1 cellular context compared by ENCODE assay signal in the genomic region with DNA sequence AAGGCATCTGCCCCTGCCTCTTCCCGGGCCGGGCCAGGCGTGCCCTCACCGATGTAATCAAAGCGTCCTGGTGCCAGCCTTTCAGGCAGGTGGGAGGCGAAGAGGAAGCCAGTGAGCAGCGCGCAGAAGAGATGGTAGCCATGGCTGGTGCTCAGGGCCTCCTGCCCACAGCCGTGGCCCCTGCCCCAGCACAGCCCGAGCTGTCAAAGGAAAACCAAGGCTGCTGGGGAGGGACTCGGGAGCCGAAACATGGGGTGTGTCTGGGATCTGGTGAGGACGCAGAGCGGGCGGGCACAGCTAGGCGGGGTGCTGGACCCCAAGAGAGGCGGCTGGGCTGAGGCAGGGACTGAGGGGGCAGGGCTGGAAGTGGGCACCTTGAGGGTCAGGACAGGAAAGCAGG.
TF ChIP-seq lines count a peak whose summit lies in the region.

No MANE protein-coding gene starts in this region.

TF ChIP-seq in GM12878, 131 proteins besides CTCF, POLR2A, EP300 and RAD21:
- TF ChIP-seq, protein P1, sequence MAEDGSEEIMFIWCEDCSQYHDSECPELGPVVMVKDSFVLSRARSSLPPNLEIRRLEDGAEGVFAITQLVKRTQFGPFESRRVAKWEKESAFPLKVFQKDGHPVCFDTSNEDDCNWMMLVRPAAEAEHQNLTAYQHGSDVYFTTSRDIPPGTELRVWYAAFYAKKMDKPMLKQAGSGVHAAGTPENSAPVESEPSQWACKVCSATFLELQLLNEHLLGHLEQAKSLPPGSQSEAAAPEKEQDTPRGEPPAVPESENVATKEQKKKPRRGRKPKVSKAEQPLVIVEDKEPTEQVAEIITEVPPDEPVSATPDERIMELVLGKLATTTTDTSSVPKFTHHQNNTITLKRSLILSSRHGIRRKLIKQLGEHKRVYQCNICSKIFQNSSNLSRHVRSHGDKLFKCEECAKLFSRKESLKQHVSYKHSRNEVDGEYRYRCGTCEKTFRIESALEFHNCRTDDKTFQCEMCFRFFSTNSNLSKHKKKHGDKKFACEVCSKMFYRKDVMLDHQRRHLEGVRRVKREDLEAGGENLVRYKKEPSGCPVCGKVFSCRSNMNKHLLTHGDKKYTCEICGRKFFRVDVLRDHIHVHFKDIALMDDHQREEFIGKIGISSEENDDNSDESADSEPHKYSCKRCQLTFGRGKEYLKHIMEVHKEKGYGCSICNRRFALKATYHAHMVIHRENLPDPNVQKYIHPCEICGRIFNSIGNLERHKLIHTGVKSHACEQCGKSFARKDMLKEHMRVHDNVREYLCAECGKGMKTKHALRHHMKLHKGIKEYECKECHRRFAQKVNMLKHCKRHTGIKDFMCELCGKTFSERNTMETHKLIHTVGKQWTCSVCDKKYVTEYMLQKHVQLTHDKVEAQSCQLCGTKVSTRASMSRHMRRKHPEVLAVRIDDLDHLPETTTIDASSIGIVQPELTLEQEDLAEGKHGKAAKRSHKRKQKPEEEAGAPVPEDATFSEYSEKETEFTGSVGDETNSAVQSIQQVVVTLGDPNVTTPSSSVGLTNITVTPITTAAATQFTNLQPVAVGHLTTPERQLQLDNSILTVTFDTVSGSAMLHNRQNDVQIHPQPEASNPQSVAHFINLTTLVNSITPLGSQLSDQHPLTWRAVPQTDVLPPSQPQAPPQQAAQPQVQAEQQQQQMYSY (CRISPR knock-in tag; IDR thresholded peaks at IDR 0.05), result no peak
- TF ChIP-seq E2F8 (IDR thresholded peaks at IDR 0.05; ENCODE audit: low read depth, partially characterized antibody) (no peak), SREBF2 (IDR thresholded peaks at IDR 0.05; ENCODE audit: low read length) (no peak), FOS (IDR thresholded peaks at IDR 0.05; ENCODE audit: borderline replicate concordance, extremely low read depth, insufficient read length) (no peak), PAX8 (IDR thresholded peaks at IDR 0.05) (no peak)
